In the genomic region with DNA sequence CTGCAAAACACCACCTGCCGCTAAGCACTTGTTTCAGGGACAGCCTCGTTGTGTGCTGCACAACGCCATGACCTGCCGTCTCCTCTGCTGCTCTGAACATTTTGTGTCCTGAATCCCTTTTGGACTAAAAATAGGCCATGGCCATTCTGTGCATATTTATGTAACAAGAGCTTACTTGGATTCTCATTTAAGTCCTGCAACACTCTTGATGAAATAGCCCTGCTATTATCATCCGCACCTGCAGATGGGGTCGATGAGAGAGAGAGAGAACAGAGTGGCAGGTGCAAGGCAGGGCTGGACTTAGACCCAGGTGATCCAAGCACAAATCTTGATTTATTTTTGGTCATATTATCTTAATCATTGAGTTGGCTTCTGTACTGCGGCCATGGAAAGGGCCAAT, we compare ENCODE assay signal across 16 cellular contexts.
DNase-seq lines count a peak whose midpoint lies in the region; ATAC-seq and TF ChIP-seq lines count a peak whose summit lies in the region.
"Had no signal": no experiment of that assay in that cellular context is flagged by ENCODE, and none has a peak within 500 bp of the region (broad histone marks: within the 10 kb centered on the region; RNA-seq: fewer than 3 reads in every experiment).

No MANE protein-coding gene starts in this region.

- no peaks in the 10 kb centered on the region for H3K9me3 Mint-ChIP-seq in endodermal cell
- H3K9me3 Mint-ChIP-seq: central memory CD8-positive, alpha-beta T cell had no signal

- H3K79me2 ChIP-seq in OCI-LY1 (ENCODE audit: insufficient read depth, low read length), result no peaks in the 10 kb centered on the region

- no peak overlapping the region for H2AFZ ChIP-seq in OCI-LY1 (ENCODE audit: low read length)

- ATAC-seq in psoas muscle (peak; percentile 80 to 89 (median 83)), HG02938 (IDR thresholded peaks at IDR 0.05; ENCODE audit: unreplicated experiment) (no peak), HG02852 (IDR thresholded peaks at IDR 0.05; ENCODE audit: unreplicated experiment) (no peak)
- ATAC-seq: mucosa of descending colon, upper lobe of right lung had no signal

- no peaks in the 10 kb centered on the region for H3K9me2 ChIP-seq in OCI-LY1 (ENCODE audit: low read depth, low read length)

- intact Hi-C loops in psoas muscle (cut with DNase I), result no loop called here

- H3K27me3 ChIP-seq in OCI-LY1 (ENCODE audit: insufficient read depth, low read length) (no peaks in the 10 kb centered on the region), endodermal cell (ENCODE audit: control insufficient read depth, insufficient read depth, low read length, poor library complexity, severe bottlenecking) (no peaks in the 10 kb centered on the region), psoas muscle (ENCODE audit: insufficient read depth in 3 of 3, low read length in 2 of 3) (no peaks in the 10 kb centered on the region)
- H3K27me3 ChIP-seq: upper lobe of right lung had no signal

- H3F3A ChIP-seq in OCI-LY1 (ENCODE audit: insufficient read depth, low read length), result no peaks in the 10 kb centered on the region

- no peaks in the 10 kb centered on the region for H3K27me3 Mint-ChIP-seq in endodermal cell (ENCODE audit: insufficient read depth)

- H3K36me3 ChIP-seq in OCI-LY1 (ENCODE audit: insufficient read depth, low read length) (no peaks in the 10 kb centered on the region), endodermal cell (ENCODE audit: control insufficient read depth, insufficient read depth, low read length) (no peaks in the 10 kb centered on the region), psoas muscle (ENCODE audit: insufficient read depth in 1 of 2, low read depth in 1 of 2) (no peaks in the 10 kb centered on the region)
- H3K36me3 ChIP-seq: upper lobe of right lung had no signal

- H4K20me1 ChIP-seq in OCI-LY1 (ENCODE audit: insufficient read depth, low read length), result no peaks in the 10 kb centered on the region

- DNase-seq in NCI-H526 (lab: John Stamatoyannopoulos, UW), result peak; percentile 12
- no peak for DNase-seq in NCI-H526 treated with DMSO at 0.1 percent for 48 hours (lab: John Stamatoyannopoulos, UW)
- peak; percentile 76 for DNase-seq in endodermal cell
- DNase-seq in psoas muscle, result no peak
- no peak for DNase-seq in foreskin melanocyte
- DNase-seq: activated naive CD4-positive, alpha-beta T cell treated with anti-CD3 and anti-CD28 coated beads, Interleukin-2, amount 50 U/mL, for 16 hours; mucosa of descending colon; NCI-H1105 treated with DMSO at 0.1 percent for 48 hours; NCI-H524 treated with DMSO at 0.1 percent for 48 hours; SIG-M5; stimulated activated CD4-positive, alpha-beta T cell treated with anti-CD3 and anti-CD28 coated beads, Interleukin-1b, Interleukin-23, amount 100 ng/mL, for 48 hours; upper lobe of right lung had no signal

- no peak overlapping the region for H3K27ac Mint-ChIP-seq in endodermal cell

- H3K27ac ChIP-seq in OCI-LY1 (ENCODE audit: low read depth, low read length, poor library complexity, severe bottlenecking) (no peak overlapping the region), endodermal cell (ENCODE audit: low read depth, low read length) (no peak overlapping the region), psoas muscle (no peak overlapping the region)
- H3K27ac ChIP-seq: upper lobe of right lung had no signal

- H3K36me3 Mint-ChIP-seq in endodermal cell (ENCODE audit: low read depth), result no peaks in the 10 kb centered on the region

- WGBS in endodermal cell (ENCODE audit: insufficient coverage in 1 of 2, insufficient read length in 1 of 2), 2 experiments, result 80 to 93% methylated on average over 4 to 7 of the region's 7 CpGs
- WGBS in psoas muscle, 3 donors, result 37 to 62% (median 39%) methylated on average over 7 of the region's 7 CpGs

- H3K4me3 Mint-ChIP-seq in endodermal cell, result no peak overlapping the region
- H3K4me3 Mint-ChIP-seq: central memory CD8-positive, alpha-beta T cell had no signal

- no peaks in the 10 kb centered on the region for H3K4me1 ChIP-seq in OCI-LY1 (ENCODE audit: insufficient read depth, low read length, severe bottlenecking)
- no peaks in the 10 kb centered on the region for H3K4me1 ChIP-seq in endodermal cell (ENCODE audit: control insufficient read depth, insufficient read depth, low read length)
- no peaks in the 10 kb centered on the region for H3K4me1 ChIP-seq in psoas muscle
- H3K4me1 ChIP-seq: upper lobe of right lung had no signal

- TF ChIP-seq CTCF in OCI-LY1 (IDR thresholded peaks at IDR 0.05; ENCODE audit: low read length) (peak; percentile 12; the same call in 1 of the 2 replicates), endodermal cell (conservative IDR thresholded peaks at IDR 0.05) (peak; percentile 67), psoas muscle (IDR thresholded peaks at IDR 0.05) (peak; percentile 40)

- H3K9ac ChIP-seq in OCI-LY1 (ENCODE audit: low read length), result no peak overlapping the region
- no peak overlapping the region for H3K9ac ChIP-seq in endodermal cell (ENCODE audit: extremely low read depth, low read length, poor library complexity, severe bottlenecking)

- H3K4me3 ChIP-seq in OCI-LY1 (ENCODE audit: low read depth, low read length, poor library complexity, severe bottlenecking), result no peak overlapping the region
- H3K4me3 ChIP-seq in endodermal cell (ENCODE audit: low read length), result no peak overlapping the region
- no peak overlapping the region for H3K4me3 ChIP-seq in psoas muscle
- H3K4me3 ChIP-seq: mucosa of descending colon, upper lobe of right lung had no signal

- H3K4me2 ChIP-seq in OCI-LY1 (ENCODE audit: low read length), result no peak overlapping the region

- H3K9me3 ChIP-seq in OCI-LY1 (ENCODE audit: low read length) (no peaks in the 10 kb centered on the region), endodermal cell (ENCODE audit: control insufficient read depth, low read length) (no peaks in the 10 kb centered on the region), psoas muscle (no peaks in the 10 kb centered on the region)
- H3K9me3 ChIP-seq: mucosa of descending colon, upper lobe of right lung had no signal

- peaks cover 5% of the 10 kb centered on the region for H3K4me1 Mint-ChIP-seq in endodermal cell
- H3K4me1 Mint-ChIP-seq: central memory CD8-positive, alpha-beta T cell had no signal

Comparison
In these comparisons a context has a peak if more than half of its experiments do, and no peak if none do; other contexts are left out.
1. DNase-seq: peak in NCI-H526 (2 of 2) and endodermal cell (single experiment); none in NCI-H526 treated with DMSO at 0.1 percent for 48 hours (single experiment), psoas muscle (0 of 2) and foreskin melanocyte (single experiment).
2. CTCF ChIP-seq: peak in every context shown above with its lines; median percentile 67 in endodermal cell; 40 in psoas muscle; 12 in OCI-LY1.
3. ATAC-seq: peak in psoas muscle (4 of 4); none in HG02938 (single experiment) and HG02852 (single experiment).